Comparison of ENCODE assay signal across 1 cellular context in genomic region chr11:96257972-96258951, GRCh38.
TF ChIP-seq lines count a peak whose summit lies in the region.

No MANE protein-coding gene starts in this region.

TF ChIP-seq in liver, 16 proteins besides CTCF, POLR2A, EP300 and RAD21 (continued from another document):
- TF ChIP-seq ATF3 (IDR thresholded peaks at IDR 0.05) (no peak), FOXA1 (IDR thresholded peaks at IDR 0.05) (no peak), HNF4A (conservative IDR thresholded peaks at IDR 0.05) (no peak), NR2F2 (IDR thresholded peaks at IDR 0.05) (no peak)
TF ChIP-seq in liver: peak in this region for 2.
